ENCODE assay signal across 8 cellular contexts in genomic region chr11:74949748-74950127, GRCh38. TPM values are rescaled to one million over a fixed set of nuclear protein-coding genes. Genes with fewer than 3 reads are reported as not detected.
A peak's percentile ranks its signal among the peaks of the same experiment; 100 is the strongest.
DNase-seq lines count a peak whose midpoint lies in the region; ATAC-seq and TF ChIP-seq lines count a peak whose summit lies in the region.

No MANE protein-coding gene starts in this region.

- H3K36me3 ChIP-seq in body of pancreas (replicated peaks in 1 of 2; ENCODE audit: insufficient read depth in 1 of 2, low read depth in 2 of 2) (no peaks in the 10 kb centered on the region), lower lobe of right lung (peaks cover 8% of the 10 kb centered on the region), uterus (no peaks in the 10 kb centered on the region)

- H3K27ac ChIP-seq in body of pancreas (peak overlapping the region in 3 of 4 donors; percentile 83 to 88 (median 84)), lower lobe of right lung (peak overlapping the region; percentile 82), uterus (peak overlapping the region; percentile 71 to 85)

- TF ChIP-seq CTCF in body of pancreas (IDR thresholded peaks at IDR 0.05) (no peak), lower lobe of right lung (IDR thresholded peaks at IDR 0.05) (no peak), uterus (IDR thresholded peaks at IDR 0.05) (no peak)

- H3K4me1 ChIP-seq in body of pancreas (peaks cover 50% of the 10 kb centered on the region), lower lobe of right lung (peaks cover 27% of the 10 kb centered on the region), uterus (peaks cover 5 to 17% of the 10 kb centered on the region in 2 donors)

- H3K4me3 ChIP-seq in body of pancreas (peak overlapping the region; percentile 88 to 98), lower lobe of right lung (peak overlapping the region; percentile 92), uterus (peak overlapping the region; percentile 76 to 92)

- H3K9me3 ChIP-seq in body of pancreas: no peaks in the 10 kb centered on the region
- no peaks in the 10 kb centered on the region for H3K9me3 ChIP-seq in lower lobe of right lung
- no peaks in the 10 kb centered on the region for H3K9me3 ChIP-seq in uterus

- 2% methylated on average over 6 of the region's 6 CpGs for WGBS in body of pancreas, 2 donors

- H3K27me3 ChIP-seq in body of pancreas: no peaks in the 10 kb centered on the region
- no peaks in the 10 kb centered on the region for H3K27me3 ChIP-seq in lower lobe of right lung (ENCODE audit: low read depth)
- H3K27me3 ChIP-seq in uterus: no peaks in the 10 kb centered on the region

- ATAC-seq in body of pancreas (no peak), lower lobe of right lung (peak in 1 of 2 donors; percentile 25), GM18870 (IDR thresholded peaks at IDR 0.05; ENCODE audit: unreplicated experiment) (no peak)

- TF ChIP-seq POLR2A in body of pancreas (IDR thresholded peaks at IDR 0.05) (no peak), uterus (IDR thresholded peaks at IDR 0.05) (no peak)

- intact Hi-C loops in body of pancreas (cut with DNase I): no loop called here
- intact Hi-C loops in lower lobe of right lung (cut with DNase I): no loop called here
- intact Hi-C loops in uterus (cut with DNase I; ENCODE audit: low total_unique reads): no loop called here

- peak; percentile 21 for DNase-seq in AG08395 (ENCODE audit: low spot score)
- peak; percentile 22 for DNase-seq in HT-29 (ENCODE audit: low spot score)
- DNase-seq in body of pancreas: no peak
- DNase-seq in lower lobe of right lung: no peak
- DNase-seq in uterus: no peak
- DNase-seq in NCI-H1048 (lab: John Stamatoyannopoulos, UW): no peak
- DNase-seq in cerebellar cortex (ENCODE audit: low spot score): no peak

RNA-seq across cellular contexts. Expression of gene SPCS2, which starts 0.7 kb away (rescaled TPM):
- 41.3 and 57.1 TPM in 2 replicates for total RNA-seq in HT-29 (2014; rRNA removed; shearing (Covaris generic))
- total RNA-seq in body of pancreas (10 to 100 TPM; 15.5 to 30.4 TPM), lower lobe of right lung (149 TPM), uterus (100 to 1,000 TPM in 1 of 4 donors, 10 to 100 TPM in 2, 1 to 10 TPM in 1; 4.9 to 126 (median 28.0) TPM)

RNA-seq across cellular contexts. Expression of gene XRRA1, which starts 0.8 kb away (rescaled TPM):
- total RNA-seq in HT-29 (2014; rRNA removed; shearing (Covaris generic)): 3.8 and 8.9 TPM in 2 replicates
- total RNA-seq in body of pancreas (10 to 100 TPM; 15.6 to 35.3 TPM), lower lobe of right lung (10.0 TPM), uterus (10 to 100 TPM in 3 of 4 donors, 1 to 10 TPM in 1; 5.9 to 74.2 (median 26.9) TPM)

RNA-seq across cellular contexts. Expression of gene NEU3, which starts 39.0 kb away (rescaled TPM):
- 33.9 and 43.5 TPM in 2 replicates for total RNA-seq in HT-29 (2014; rRNA removed; shearing (Covaris generic))
- total RNA-seq in body of pancreas (1 to 10 TPM; 1.6 to 8.6 TPM), lower lobe of right lung (10.7 TPM), uterus (10 to 100 TPM; 10.9 to 50.0 (median 13.3) TPM)

Comparison
In these comparisons a context has a peak if more than half of its experiments do, and no peak if none do; other contexts are left out.
1. DNase-seq: peak in AG08395 (single experiment) and HT-29 (single experiment); none in body of pancreas (0 of 4), lower lobe of right lung (single experiment), uterus (0 of 2), NCI-H1048 (single experiment) and cerebellar cortex (single experiment).
2. Peak in every context shown above with its lines, with median percentiles within 50 percentile points of each other: H3K27ac ChIP-seq and H3K4me3 ChIP-seq.